In genomic region chr6:56593801-56594318, GRCh38 we compare ENCODE assay signal across 9 cellular contexts. TPM values are rescaled to one million over a fixed set of nuclear protein-coding genes. Genes with fewer than 3 reads are reported as not detected.
A peak's percentile ranks its signal among the peaks of the same experiment; 100 is the strongest.
DNase-seq lines count a peak whose midpoint lies in the region; ATAC-seq, FAIRE-seq and TF ChIP-seq lines count a peak whose summit lies in the region.
"Had no signal": no experiment of that assay in that cellular context is flagged by ENCODE, and none has a peak within 500 bp of the region (broad histone marks: within the 10 kb centered on the region; RNA-seq: fewer than 3 reads in every experiment).

No MANE protein-coding gene starts in this region.

- no peak overlapping the region for H3K4me2 ChIP-seq in neural progenitor cell

- peaks cover 11% of the 10 kb centered on the region for H3F3A ChIP-seq in neural progenitor cell (ENCODE audit: low read depth)

- H3K4me3 ChIP-seq in neural progenitor cell = no peak overlapping the region
- no peak overlapping the region for H3K4me3 ChIP-seq in ovary
- H3K4me3 ChIP-seq: skin epidermis had no signal

- no peaks in the 10 kb centered on the region for H3K9me3 Mint-ChIP-seq in neural progenitor cell

- no peak for TF ChIP-seq EP300 in ovary (IDR thresholded peaks at IDR 0.05)

- H3K27ac ChIP-seq in neural progenitor cell (no peak overlapping the region), ovary (no peak overlapping the region)
- H3K27ac ChIP-seq: skin epidermis had no signal

- H4K20me1 ChIP-seq in neural progenitor cell (ENCODE audit: low read depth) = no peaks in the 10 kb centered on the region

- ATAC-seq in GM19468 (IDR thresholded peaks at IDR 0.05; ENCODE audit: extremely low read depth, unreplicated experiment) (peak; percentile 96), HG03442 (IDR thresholded peaks at IDR 0.05; ENCODE audit: unreplicated experiment) (peak; percentile 90)

- no peaks in the 10 kb centered on the region for H3K4me1 ChIP-seq in neural progenitor cell
- no peaks in the 10 kb centered on the region for H3K4me1 ChIP-seq in ovary (ENCODE audit: insufficient read depth)

- no peak overlapping the region for H3K4me3 Mint-ChIP-seq in neural progenitor cell

- H3K9ac ChIP-seq in neural progenitor cell = no peak overlapping the region

- H3K27me3 ChIP-seq in neural progenitor cell (no peaks in the 10 kb centered on the region), ovary (peaks cover 2% of the 10 kb centered on the region)

- peaks cover 32% of the 10 kb centered on the region for H3K36me3 Mint-ChIP-seq in neural progenitor cell

- H3K4me1 Mint-ChIP-seq in neural progenitor cell = peaks cover 4% of the 10 kb centered on the region

- TF ChIP-seq CTCF in neural progenitor cell (IDR thresholded peaks at IDR 0.05) (no peak), ovary (IDR thresholded peaks at IDR 0.05) (no peak)

- H3K9me3 ChIP-seq in neural progenitor cell (ENCODE audit: low read depth) (no peaks in the 10 kb centered on the region), ovary (no peaks in the 10 kb centered on the region)

- WGBS in ovary, 3 donors = 77 to 79% (median 77%) methylated on average over 5 of the region's 5 CpGs

- no peak overlapping the region for H2AFZ ChIP-seq in neural progenitor cell (replicated peaks)

- FAIRE-seq in GM12891 (lab: Jason Lieb, UNC) = peak; percentile 88

- H3K36me3 ChIP-seq in neural progenitor cell (peaks cover 47% of the 10 kb centered on the region), ovary (no peaks in the 10 kb centered on the region)

- no peaks in the 10 kb centered on the region for H3K27me3 Mint-ChIP-seq in neural progenitor cell (ENCODE audit: insufficient read depth, low read depth)

- intact Hi-C loops in ovary (cut with DNase I) = loop anchor here in 3 of 4 donors (2.0 to 10.0 kb wide), 3 partner anchors 229 to 237 kb away; no protein-coding TSS in a partner anchor

- H3K79me2 ChIP-seq in neural progenitor cell (ENCODE audit: low read depth) = no peaks in the 10 kb centered on the region

- TF ChIP-seq POLR2A in GM12891 (IDR thresholded peaks at IDR 0.05; ENCODE audit: low read depth, low read length) (no peak), ovary (IDR thresholded peaks at IDR 0.05) (no peak)

- no peak overlapping the region for H3K27ac Mint-ChIP-seq in neural progenitor cell

- DNase-seq in GM12891 (ENCODE audit: insufficient read length, low spot score) = peak; percentile 10
- DNase-seq in amniotic epithelial cell (ENCODE audit: low read depth) = peak; percentile 64
- DNase-seq in neural progenitor cell (ENCODE audit: low spot score) = no peak
- no peak for DNase-seq in ovary
- DNase-seq in activated CD8-positive, alpha-beta memory T cell treated with anti-CD3 and anti-CD28 coated beads, Interleukin-2, amount 50 U/mL, for 48 hours = no peak
- DNase-seq in NCI-H1930 (lab: John Stamatoyannopoulos, UW) = no peak

TF ChIP-seq in GM12891, 5 proteins besides CTCF, POLR2A, EP300 and RAD21:
- TF ChIP-seq POU2F2 (IDR thresholded peaks at IDR 0.05; ENCODE audit: low read depth, low read length) (0 out of 2 replicates have a peak, but pooled peaks have one; percentile 27), TAF1 (IDR thresholded peaks at IDR 0.05; ENCODE audit: low read depth, low read length) (no peak), SPI1 (IDR thresholded peaks at IDR 0.05; ENCODE audit: low read depth, low read length) (peak; percentile 97), PAX5 (IDR thresholded peaks at IDR 0.05; ENCODE audit: insufficient read depth, low read length, severe bottlenecking) (no peak), POLR2AphosphoS5 (IDR thresholded peaks at IDR 0.05; ENCODE audit: low read depth, low read length) (no peak)

RNA-seq across cellular contexts. Expression of gene DST, which starts 48.8 kb away (rescaled TPM):
- polyA plus RNA-seq in GM12891 (2012; ENCODE audit: low read depth, missing spikeins) = 30.5 TPM
- 225 and 259 TPM in 2 replicates for total RNA-seq in neural progenitor cell (ENCODE audit: low replicate concordance)
- 100 to 1,000 TPM; 132 to 290 (median 212) TPM for total RNA-seq in ovary
- 100 to 1,000 TPM; 124 to 169 TPM for polyA plus RNA-seq in ovary

Comparison
In these comparisons a context has a peak if more than half of its experiments do, and no peak if none do; other contexts are left out.
1. DNase-seq: peak in GM12891 (single experiment) and amniotic epithelial cell (single experiment); none in neural progenitor cell (single experiment), ovary (0 of 5), activated CD8-positive, alpha-beta memory T cell treated with anti-CD3 and anti-CD28 coated beads, Interleukin-2, amount 50 U/mL, for 48 hours (single experiment) and NCI-H1930 (0 of 2).